1 cellular context compared by ENCODE assay signal in the genomic region with DNA sequence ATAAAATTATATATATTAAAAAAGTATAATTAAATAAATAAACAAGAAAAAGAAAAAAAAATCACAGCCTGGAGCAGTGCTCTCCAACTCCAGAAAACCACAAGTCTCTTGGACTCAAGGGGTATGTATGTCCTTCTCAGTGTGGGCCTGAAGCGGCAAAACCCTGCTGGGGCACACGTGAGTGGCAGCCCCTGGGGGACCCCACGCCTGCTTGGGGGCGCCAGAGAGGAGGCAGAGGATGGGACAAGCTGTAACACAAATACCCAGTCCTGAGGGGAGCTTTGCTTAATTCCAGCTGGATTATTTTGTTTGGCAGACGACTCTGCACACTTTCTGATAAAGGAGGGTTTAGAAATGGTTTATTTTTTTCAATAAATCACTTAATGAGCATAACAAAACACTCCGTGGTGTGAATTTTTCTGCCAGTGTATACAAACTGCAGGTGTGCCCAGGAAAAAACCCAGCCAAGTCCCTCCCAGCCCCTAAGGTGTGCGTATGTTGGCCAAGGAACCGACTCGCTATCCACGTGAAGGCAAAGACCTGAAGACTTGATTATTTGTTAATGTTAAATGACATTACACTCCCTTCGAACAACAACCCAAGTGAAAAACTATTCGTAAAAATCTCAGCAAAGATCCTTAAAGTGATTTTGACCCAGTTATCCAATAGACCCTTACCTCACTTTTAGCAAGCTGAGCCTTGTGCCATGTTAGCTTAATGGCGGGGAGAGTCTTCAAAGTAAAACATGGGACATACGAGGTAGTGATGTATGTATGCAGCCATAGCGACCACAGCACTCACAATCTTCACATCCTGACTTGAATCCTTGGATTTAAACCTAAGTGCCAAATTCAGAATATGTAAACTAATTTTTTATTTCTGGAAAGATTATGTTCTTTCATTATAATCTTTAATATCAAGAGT.
TF ChIP-seq lines count a peak whose summit lies in the region.

No MANE protein-coding gene starts in this region.

TF ChIP-seq in HepG2, 621 proteins besides CTCF, POLR2A, EP300 and RAD21:
- TF ChIP-seq, protein P1, sequence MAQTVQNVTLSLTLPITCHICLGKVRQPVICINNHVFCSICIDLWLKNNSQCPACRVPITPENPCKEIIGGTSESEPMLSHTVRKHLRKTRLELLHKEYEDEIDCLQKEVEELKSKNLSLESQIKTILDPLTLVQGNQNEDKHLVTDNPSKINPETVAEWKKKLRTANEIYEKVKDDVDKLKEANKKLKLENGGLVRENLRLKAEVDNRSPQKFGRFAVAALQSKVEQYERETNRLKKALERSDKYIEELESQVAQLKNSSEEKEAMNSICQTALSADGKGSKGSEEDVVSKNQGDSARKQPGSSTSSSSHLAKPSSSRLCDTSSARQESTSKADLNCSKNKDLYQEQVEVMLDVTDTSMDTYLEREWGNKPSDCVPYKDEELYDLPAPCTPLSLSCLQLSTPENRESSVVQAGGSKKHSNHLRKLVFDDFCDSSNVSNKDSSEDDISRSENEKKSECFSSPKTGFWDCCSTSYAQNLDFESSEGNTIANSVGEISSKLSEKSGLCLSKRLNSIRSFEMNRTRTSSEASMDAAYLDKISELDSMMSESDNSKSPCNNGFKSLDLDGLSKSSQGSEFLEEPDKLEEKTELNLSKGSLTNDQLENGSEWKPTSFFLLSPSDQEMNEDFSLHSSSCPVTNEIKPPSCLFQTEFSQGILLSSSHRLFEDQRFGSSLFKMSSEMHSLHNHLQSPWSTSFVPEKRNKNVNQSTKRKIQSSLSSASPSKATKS (CRISPR knock-in tag; IDR thresholded peaks at IDR 0.05): no peak
